8 cellular contexts compared by ENCODE assay signal in the genomic region with DNA sequence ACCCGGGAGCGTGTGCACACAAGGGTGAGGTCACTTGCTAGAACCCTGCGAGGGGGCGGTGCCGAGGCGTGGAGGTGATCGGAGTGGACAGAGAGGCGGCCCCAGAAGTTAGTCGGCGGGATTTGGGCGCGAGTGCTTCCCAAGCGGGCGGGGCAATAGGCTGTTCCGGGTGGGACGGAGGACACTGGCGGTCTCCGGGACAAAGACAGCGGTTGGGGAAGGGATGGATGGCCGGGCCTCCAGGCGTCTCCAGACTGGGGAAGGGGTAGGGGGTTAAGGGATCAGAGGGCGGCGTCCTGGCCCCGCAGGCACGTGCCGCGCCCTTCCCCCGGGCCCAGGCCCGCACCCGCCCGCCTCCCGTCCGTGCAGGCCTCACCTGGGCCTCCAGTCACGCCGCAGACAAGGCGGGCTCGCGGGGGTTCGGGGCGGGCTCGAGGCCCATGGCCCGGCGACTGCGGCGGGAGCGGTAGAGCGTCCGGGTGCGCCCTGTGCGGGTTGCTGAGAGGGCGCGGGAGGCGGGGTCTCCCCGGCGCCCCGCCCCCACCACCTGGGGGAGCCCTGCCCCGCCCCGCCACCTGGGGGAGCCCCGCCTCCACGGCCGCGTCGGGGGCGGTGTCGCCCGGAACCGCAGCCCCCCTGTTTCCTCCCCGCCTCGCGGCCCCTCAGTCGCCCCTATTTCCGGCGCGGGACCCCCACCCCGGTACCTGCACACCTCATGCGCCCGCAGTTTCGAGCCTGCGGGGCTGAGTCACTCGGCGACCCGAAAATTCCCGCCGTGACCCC. TPM values are rescaled to one million over a fixed set of nuclear protein-coding genes. Genes with fewer than 3 reads are reported as not detected.
A peak's percentile ranks its signal among the peaks of the same experiment; 100 is the strongest.
DNase-seq lines count a peak whose midpoint lies in the region; ATAC-seq and TF ChIP-seq lines count a peak whose summit lies in the region.

A gene (minus strand): TSS at position 505 of the 783 bp plus-strand sequence. CDS start 945 bp downstream, outside the sequence.

- ATAC-seq in GM21723 (IDR thresholded peaks at IDR 0.05; ENCODE audit: unreplicated experiment), result peak; percentile 52

- peak within 1 kb of the TSS; percentile 49 to 63 (median 51) for H3K4me3 ChIP-seq in esophagus muscularis mucosa
- peak within 1 kb of the TSS; percentile 40 for H3K4me3 ChIP-seq in ovary

- H3K27ac ChIP-seq in esophagus muscularis mucosa (replicated peaks in 1 of 4) (no peak within 1 kb of the TSS), ovary (peak within 1 kb of the TSS; percentile 23 to 41)

- no peak for TF ChIP-seq CTCF in esophagus muscularis mucosa (IDR thresholded peaks at IDR 0.05)
- TF ChIP-seq CTCF in ovary (IDR thresholded peaks at IDR 0.05), result no peak

- 2% methylated on average over 24 of the region's 84 CpGs for WGBS in esophagus muscularis mucosa
- WGBS in ovary, 3 donors, result 1 to 2% (median 2%) methylated on average over 31 to 84 of the region's 84 CpGs

- intact Hi-C loops in esophagus muscularis mucosa (cut with DNase I), result no loop called here
- intact Hi-C loops in ovary (cut with DNase I), result no loop called here

- H3K9me3 ChIP-seq in esophagus muscularis mucosa (no peaks in the 10 kb centered on the region), ovary (no peaks in the 10 kb centered on the region)

- peaks cover 0 to 33% (median 10%) of the 10 kb centered on the region in 4 donors for H3K27me3 ChIP-seq in esophagus muscularis mucosa
- H3K27me3 ChIP-seq in ovary, result no peaks in the 10 kb centered on the region

- no peak for TF ChIP-seq POLR2A in esophagus muscularis mucosa (IDR thresholded peaks at IDR 0.05; ENCODE audit: low read depth)
- no peak for TF ChIP-seq POLR2A in ovary (IDR thresholded peaks at IDR 0.05)

- TF ChIP-seq EP300 in esophagus muscularis mucosa (IDR thresholded peaks at IDR 0.05), result no peak
- no peak for TF ChIP-seq EP300 in ovary (IDR thresholded peaks at IDR 0.05)

- peak; percentile 89 for DNase-seq in DMS53 (lab: John Stamatoyannopoulos, UW)
- peak; percentile 56 for DNase-seq in NCI-H2196 treated with DMSO at 0.1 percent for 48 hours (lab: John Stamatoyannopoulos, UW; ENCODE audit: unreplicated experiment)
- DNase-seq in activated T-cell treated with anti-CD3 and anti-CD28 coated beads for 1 hour (ENCODE audit: low read depth), result peak; percentile 78
- DNase-seq in esophagus muscularis mucosa (ENCODE audit: extremely low spot score), result no peak
- peak; percentile 47 to 66 (median 59) for DNase-seq in ovary
- no peak for DNase-seq in ureter (ENCODE audit: low spot score)
- no peak for DNase-seq in medulla oblongata (ENCODE audit: extremely low spot score)

- peaks cover 0 to 5% (median 2%) of the 10 kb centered on the region in 4 donors for H3K36me3 ChIP-seq in esophagus muscularis mucosa
- no peaks in the 10 kb centered on the region for H3K36me3 ChIP-seq in ovary

- H3K4me1 ChIP-seq in esophagus muscularis mucosa, result peaks cover 14 to 19% (median 17%) of the 10 kb centered on the region in 4 donors
- peaks cover 2% of the 10 kb centered on the region for H3K4me1 ChIP-seq in ovary (ENCODE audit: insufficient read depth)

RNA-seq across cellular contexts. Expression of the gene that starts here (rescaled TPM):
- 1 to 10 TPM in 2 of 4 donors, under 1 TPM in 2; 0.69 to 2.7 (median 1.0) TPM for total RNA-seq in esophagus muscularis mucosa
- 10 to 100 TPM in 1 of 7 donors, 1 to 10 TPM in 6; 4.5 to 17.0 (median 7.3) TPM for total RNA-seq in ovary
- 1 to 10 TPM; 3.2 to 7.9 TPM for polyA plus RNA-seq in ovary
- total RNA-seq in ureter, result 28.6 TPM

Comparison
In these comparisons a context has a peak if more than half of its experiments do, and no peak if none do; other contexts are left out.
1. DNase-seq: peak in DMS53 (single experiment), NCI-H2196 treated with DMSO at 0.1 percent for 48 hours (single experiment), activated T-cell treated with anti-CD3 and anti-CD28 coated beads for 1 hour (single experiment) and ovary (5 of 5); none in esophagus muscularis mucosa (single experiment), ureter (single experiment) and medulla oblongata (single experiment).
2. H3K27ac ChIP-seq: peak in ovary (2 of 2); none in esophagus muscularis mucosa (0 of 4).